In the genomic region with DNA sequence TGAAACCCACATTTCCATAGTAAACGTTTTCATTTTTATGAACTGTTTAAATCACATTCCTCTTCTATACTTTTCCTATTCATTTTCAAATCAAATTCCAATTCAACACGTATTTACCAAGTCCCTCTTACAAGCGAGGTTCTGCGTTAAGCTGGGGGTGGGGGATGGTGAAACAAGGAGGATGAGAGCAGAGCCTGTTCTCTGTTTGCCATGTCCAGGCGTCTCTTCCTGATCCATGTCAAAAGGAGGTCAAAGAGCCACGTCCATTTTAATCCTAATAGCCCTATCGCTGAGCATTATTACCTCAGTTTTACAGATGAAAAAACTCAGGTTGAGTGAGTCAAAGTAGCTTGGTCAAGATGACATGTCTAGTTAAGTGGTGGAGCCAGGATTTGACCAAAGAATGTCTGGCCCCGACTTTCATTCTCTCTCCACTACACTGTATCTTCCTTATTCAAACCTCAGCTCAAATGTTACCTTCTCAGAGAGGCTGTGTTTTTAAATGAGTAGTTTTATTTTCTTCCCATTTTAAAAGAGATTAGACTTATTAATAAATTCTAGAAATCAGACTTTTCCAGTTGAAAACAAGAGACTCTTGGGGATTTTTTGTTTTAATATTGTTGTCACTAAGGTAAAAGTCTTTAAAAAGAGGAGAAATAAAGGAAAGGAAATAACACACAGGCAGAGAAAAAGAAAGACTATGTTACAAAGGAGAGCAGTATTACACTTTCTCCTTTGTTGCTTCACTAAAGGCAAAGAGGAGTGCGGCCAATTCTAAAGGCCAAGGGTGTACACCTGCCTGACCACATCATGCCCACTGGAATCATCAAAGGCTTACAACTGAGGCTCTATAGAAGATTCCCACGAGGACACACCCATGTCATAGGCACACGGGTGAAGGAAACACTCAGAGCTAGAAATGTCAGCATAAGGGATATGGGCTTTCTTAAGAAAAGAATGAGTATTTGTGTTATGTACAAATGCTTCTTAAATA, we compare ENCODE assay signal across 16 cellular contexts. TPM values are rescaled to one million over a fixed set of nuclear protein-coding genes. Genes with fewer than 3 reads are reported as not detected.
DNase-seq lines count a peak whose midpoint lies in the region; ATAC-seq, FAIRE-seq and TF ChIP-seq lines count a peak whose summit lies in the region.
"Had no signal": no experiment of that assay in that cellular context is flagged by ENCODE, and none has a peak within 500 bp of the region (broad histone marks: within the 10 kb centered on the region; RNA-seq: fewer than 3 reads in every experiment).

No MANE protein-coding gene starts in this region.

- POLR2A ChIA-PET in HepG2 (lab: Yijun Ruan, JAX), result no interaction called here
- POLR2A ChIA-PET in OCI-LY7 (lab: Charles Lee), result interaction anchor here (0.6 to 1.3 kb wide), 4 partner anchors 9 to 29 kb away, joined by 3 to 8 read pairs (median 4); no protein-coding TSS in a partner anchor

- WGBS in HepG2 (ENCODE audit: low lambda C conversion rate), result 12% methylated on average over 11 of the region's 11 CpGs
- WGBS in right lobe of liver (ENCODE audit: insufficient coverage, low coverage, low lambda C conversion rate, missing lambda C conversion rate), result 63% methylated on average over 11 of the region's 11 CpGs

- H3K4me3 ChIP-seq in HepG2 (replicated peaks in 1 of 3; ENCODE audit: insufficient read depth in 1 of 3, low read depth in 2 of 3, low read length in 3 of 3) (no peak overlapping the region), right lobe of liver (no peak overlapping the region), astrocyte of the spinal cord (ENCODE audit: low read depth, low read length) (no peak overlapping the region), OCI-LY7 (ENCODE audit: low read depth, low read length, poor library complexity, severe bottlenecking) (no peak overlapping the region)

- TF ChIP-seq CTCF in HepG2 (CRISPR knock-in tag; IDR thresholded peaks at IDR 0.05) (no peak), right lobe of liver (IDR thresholded peaks at IDR 0.05) (no peak), astrocyte of the spinal cord (IDR thresholded peaks at IDR 0.05; ENCODE audit: low read depth, low read length) (no peak), OCI-LY7 (conservative IDR thresholded peaks at IDR 0.05; ENCODE audit: low read length) (no peak)

- peak overlapping the region; percentile 20 for H3K4me2 ChIP-seq in HepG2 (ENCODE audit: low read depth, low read length)
- H3K4me2 ChIP-seq in OCI-LY7 (ENCODE audit: low read length), result no peak overlapping the region

- BruUV-seq in HepG2 (replicated peaks; lab: Mats Ljungman, UMichigan), result no TSS peak
- BruUV-seq in OCI-LY7 (replicated peaks; lab: Mats Ljungman, UMichigan), result no TSS peak

- CTCF ChIA-PET in HepG2 (lab: Yijun Ruan, JAX; ENCODE audit: low intra/inter-chr PET ratio, low total read pairs), result no interaction called here
- CTCF ChIA-PET in OCI-LY7 (lab: Charles Lee; ENCODE audit: unreplicated experiment), result interaction anchor here (1.0 kb wide), 1 partner anchor 20 kb away, joined by 6 read pairs; no protein-coding TSS in a partner anchor

- H3K9me3 ChIP-seq in HepG2 (ENCODE audit: low read length) (no peaks in the 10 kb centered on the region), right lobe of liver (no peaks in the 10 kb centered on the region), OCI-LY7 (ENCODE audit: low read length) (no peaks in the 10 kb centered on the region)

- H3K9ac ChIP-seq in HepG2 (ENCODE audit: insufficient read depth, low read depth, low read length), result no peak overlapping the region
- H3K9ac ChIP-seq: parathyroid adenoma had no signal

- H3K27me3 ChIP-seq in HepG2 (ENCODE audit: control insufficient read depth in 1 of 2, insufficient read depth in 2 of 2, low read length in 2 of 2), result no peaks in the 10 kb centered on the region
- no peaks in the 10 kb centered on the region for H3K27me3 ChIP-seq in right lobe of liver

- DNase-seq in HepG2 (ENCODE audit: low spot score) (no peak), right lobe of liver (no peak), astrocyte of the spinal cord (ENCODE audit: low read depth, low spot score) (peak; percentile 24), medulla oblongata (ENCODE audit: extremely low spot score) (peak; percentile 76), superior temporal gyrus (ENCODE audit: extremely low spot score) (peak; percentile 68), NCI-H446 (lab: John Stamatoyannopoulos, UW) (no peak), OCI-LY7 (ENCODE audit: low spot score) (no peak)
- DNase-seq: activated naive CD8-positive, alpha-beta T cell treated with anti-CD3 and anti-CD28 coated beads, Interleukin-2, amount 50 U/mL, for 24 hours; NCI-H1694 treated with DMSO at 0.1 percent for 48 hours; NCI-H526 treated with DMSO at 0.1 percent for 48 hours; stimulated activated CD8-positive, alpha-beta memory T cell treated with anti-CD3 and anti-CD28 coated beads, Interleukin-4, amount 100 ng/mL, for 48 hours; trophoblast cell had no signal

- ATAC-seq in HepG2, result no peak; the same call in 2 of the 3 replicates
- no peak for ATAC-seq in right lobe of liver
- ATAC-seq in HG02610 (IDR thresholded peaks at IDR 0.05; ENCODE audit: unreplicated experiment), result no peak
- ATAC-seq: activated naive CD8-positive, alpha-beta T cell treated with anti-CD3 and anti-CD28 coated beads, Interleukin-2, amount 50 U/mL, for 24 hours had no signal

- TF ChIP-seq POLR2A in HepG2 (IDR thresholded peaks at IDR 0.05; ENCODE audit: insufficient read depth in 1 of 2, low read depth in 2 of 2, low read length in 2 of 2), result no peak
- no peak for TF ChIP-seq POLR2A in right lobe of liver (IDR thresholded peaks at IDR 0.05)

- TF ChIP-seq EP300 in HepG2 (IDR thresholded peaks at IDR 0.05; ENCODE audit: low read depth in 2 of 2, low read length in 2 of 2) (no peak), HepG2 (CRISPR knock-in tag; IDR thresholded peaks at IDR 0.05; ENCODE audit: borderline replicate concordance) (no peak)

- H3K79me2 ChIP-seq in HepG2 (ENCODE audit: insufficient read depth, low read length) (no peaks in the 10 kb centered on the region), OCI-LY7 (ENCODE audit: insufficient read depth, low read depth, low read length) (peaks cover 92% of the 10 kb centered on the region; the same call in 1 of the 2 replicates)

- H4K20me1 ChIP-seq in HepG2 (ENCODE audit: insufficient read depth, low read length) (no peaks in the 10 kb centered on the region), OCI-LY7 (ENCODE audit: insufficient read depth, low read length) (no peaks in the 10 kb centered on the region)

- peak overlapping the region; percentile 19 for H2AFZ ChIP-seq in HepG2 (ENCODE audit: low read length)
- H2AFZ ChIP-seq in OCI-LY7 (ENCODE audit: low read length), result no peak overlapping the region
- H2AFZ ChIP-seq: parathyroid adenoma had no signal

- no peak overlapping the region for H3K27ac ChIP-seq in HepG2 (ENCODE audit: extremely low read length, insufficient read depth, low read length)
- no peak overlapping the region for H3K27ac ChIP-seq in right lobe of liver
- H3K27ac ChIP-seq in OCI-LY7 (ENCODE audit: low read depth, low read length, poor library complexity, severe bottlenecking), result no peak overlapping the region
- H3K27ac ChIP-seq: parathyroid adenoma had no signal

- H3K9me2 ChIP-seq in OCI-LY7 (ENCODE audit: insufficient read depth, low read length), result no peaks in the 10 kb centered on the region

- TF ChIP-seq RAD21 in HepG2 (CRISPR knock-in tag; IDR thresholded peaks at IDR 0.05), result no peak

- H3K4me1 ChIP-seq in HepG2 (ENCODE audit: insufficient read depth, low read length) (peaks cover 7% of the 10 kb centered on the region; the same call in 1 of the 2 replicates), right lobe of liver (no peaks in the 10 kb centered on the region), OCI-LY7 (ENCODE audit: insufficient read depth, low read length, poor library complexity, severe bottlenecking) (peaks cover 48% of the 10 kb centered on the region)
- H3K4me1 ChIP-seq: parathyroid adenoma had no signal

- in situ Hi-C loops in HepG2 (cut with HindIII; ENCODE audit: extremely low pct_ligation_motif_present, low pct_unique_long_range_greater_than_20kb) (no loop called here), astrocyte of the spinal cord (cut with HindIII; ENCODE audit: low sequenced_read_pairs) (no loop called here)

- no peaks in the 10 kb centered on the region for H3K36me3 ChIP-seq in HepG2 (replicated peaks in 1 of 2; ENCODE audit: control insufficient read depth in 1 of 2, insufficient read depth in 2 of 2, low read length in 2 of 2)
- H3K36me3 ChIP-seq in right lobe of liver, result no peaks in the 10 kb centered on the region
- H3K36me3 ChIP-seq in OCI-LY7 (ENCODE audit: insufficient read depth, low read length), result no peaks in the 10 kb centered on the region

- intact Hi-C loops in HepG2 (cut with micrococcal nuclease; ENCODE audit: unreplicated experiment), result no loop called here
- intact Hi-C loops in right lobe of liver (cut with DNase I), result no loop called here
- intact Hi-C loops in OCI-LY7 (cut with micrococcal nuclease; ENCODE audit: unreplicated experiment), result no loop called here

- FAIRE-seq in HepG2 (lab: Jason Lieb, UNC), result no peak
- FAIRE-seq: colon, H54 had no signal

RNA-seq across cellular contexts. Expression of a gene that starts 42.4 kb away (rescaled TPM):
- total RNA-seq in HepG2 (2016; rRNA removed; fragmentation: Illumina TruSeq; extraction: Trizol), result 4.8 and 9.4 TPM in 2 replicates
- 0.91 and 1.9 TPM in 2 replicates for total RNA-seq in HepG2 (2016; cell fraction: cytosol; rRNA removed; fragmentation: Illumina TruSeq; extraction: Trizol; ENCODE audit: low read depth)
- 4.2 and 6.7 TPM in 2 replicates for total RNA-seq in HepG2 (2016; cell fraction: insoluble cytoplasmic fraction; rRNA removed; fragmentation: Illumina TruSeq; extraction: Trizol)
- total RNA-seq in HepG2 (2016; cell fraction: membrane; rRNA removed; fragmentation: Illumina TruSeq; extraction: Trizol), result 3.0 and 3.6 TPM in 2 replicates
- total RNA-seq in HepG2 (2016; cell fraction: nucleus; rRNA removed; fragmentation: Illumina TruSeq; extraction: Trizol), result 4.6 and 5.9 TPM in 2 replicates
- 2.7 and 2.8 TPM in 2 replicates for polyA plus RNA-seq in HepG2 (2011; rRNA removed)
- 2.1 and 2.8 TPM in 2 replicates for polyA plus RNA-seq in HepG2 (2011; cell fraction: cytosol; rRNA removed)
- polyA plus RNA-seq in HepG2 (2011; cell fraction: nucleus; rRNA removed), result 2.8 and 3.8 TPM in 2 replicates
- polyA plus RNA-seq in HepG2 (2012), result 1.3 and 1.5 TPM in 2 replicates
- polyA plus RNA-seq in HepG2 (2016; cell fraction: cytosol; fragmentation: Illumina TruSeq; extraction: Trizol; ENCODE audit: low read depth), result 0.27 and 0.34 TPM in 2 replicates
- polyA plus RNA-seq in HepG2 (2016; cell fraction: insoluble cytoplasmic fraction; fragmentation: Illumina TruSeq; extraction: Trizol; ENCODE audit: low read depth), result 3.4 and 4.6 TPM in 2 replicates
- 0.93 and 1.1 TPM in 2 replicates for polyA plus RNA-seq in HepG2 (2016; cell fraction: membrane; fragmentation: Illumina TruSeq; extraction: Trizol; ENCODE audit: low read depth)
- 4.0 and 5.1 TPM in 2 replicates for polyA plus RNA-seq in HepG2 (2016; cell fraction: nucleus; fragmentation: Illumina TruSeq; extraction: Trizol; ENCODE audit: insufficient read depth, low read depth)
- polyA minus RNA-seq in HepG2 (2011; rRNA and poly(A)+ RNA removed; ENCODE audit: low replicate concordance), result 9.6 and 27.2 TPM in 2 replicates
- 2.6 and 5.5 TPM in 2 replicates for polyA minus RNA-seq in HepG2 (2011; cell fraction: cytosol; rRNA and poly(A)+ RNA removed)
- 5.7 and 8.0 TPM in 2 replicates for polyA minus RNA-seq in HepG2 (2011; cell fraction: nucleus; rRNA and poly(A)+ RNA removed)
- 10 to 100 TPM in 2 of 6 experiments, 1 to 10 TPM in 4; 3.2 to 13.3 (median 5.0) TPM for total RNA-seq in right lobe of liver
- total RNA-seq in OCI-LY7 (2014; rRNA removed; shearing (Covaris generic)), result 29.0 and 31.8 TPM in 2 replicates
- total RNA-seq in OCI-LY7 (2022), result 41.9 and 42.0 TPM in 2 replicates

Comparison
In these comparisons a context has a peak if more than half of its experiments do, and no peak if none do; other contexts are left out.
1. DNase-seq: peak in astrocyte of the spinal cord (single experiment), medulla oblongata (single experiment) and superior temporal gyrus (single experiment); none in HepG2 (single experiment), right lobe of liver (0 of 3), NCI-H446 (0 of 2) and OCI-LY7 (single experiment).